9 cellular contexts compared by ENCODE assay signal in the genomic region with DNA sequence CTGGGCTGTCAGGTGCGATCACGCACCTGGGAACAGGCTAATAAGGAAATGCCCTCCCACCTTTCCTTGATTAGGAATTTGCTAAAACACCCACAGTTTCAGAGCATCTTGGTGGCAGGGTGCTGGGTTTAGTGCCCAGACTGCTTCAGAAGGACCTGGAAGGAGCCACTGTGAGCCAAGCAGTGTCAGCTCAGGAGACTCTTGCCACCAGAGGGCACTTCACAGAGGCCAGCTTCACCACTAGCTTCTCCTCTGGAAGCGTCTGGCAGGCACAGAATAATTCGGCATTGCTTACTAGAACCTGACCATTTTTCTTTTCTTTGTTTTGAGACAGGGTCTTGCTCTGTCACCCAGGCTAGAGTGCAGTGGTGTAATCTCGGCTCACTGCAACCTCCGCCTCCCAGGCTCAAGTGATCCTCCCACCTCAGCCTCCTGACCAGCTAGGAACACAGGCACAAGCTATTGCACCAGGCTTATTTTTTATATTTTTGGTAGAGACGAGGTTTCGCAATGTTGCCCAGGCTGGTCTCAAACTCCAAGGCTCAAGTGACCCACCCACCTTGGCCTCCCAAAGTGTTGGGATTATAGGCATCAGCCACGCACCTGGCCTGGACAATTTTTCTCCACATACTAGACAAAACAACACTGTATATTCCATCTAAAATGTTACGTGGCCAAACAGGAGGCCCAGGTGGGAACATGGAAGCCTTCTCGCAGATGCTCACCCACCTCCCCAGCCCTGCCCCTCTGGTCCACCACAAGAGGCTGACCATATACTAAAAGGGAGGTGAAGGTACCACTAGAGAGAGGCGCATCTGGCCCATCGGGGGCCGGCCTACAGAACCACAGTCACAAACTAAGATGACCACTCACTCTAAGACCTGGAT. TPM values are rescaled to one million over a fixed set of nuclear protein-coding genes. Genes with fewer than 3 reads are reported as not detected.
A peak's percentile ranks its signal among the peaks of the same experiment; 100 is the strongest.
DNase-seq lines count a peak whose midpoint lies in the region; ATAC-seq and TF ChIP-seq lines count a peak whose summit lies in the region.
"Had no signal": no experiment of that assay in that cellular context is flagged by ENCODE, and none has a peak within 500 bp of the region (broad histone marks: within the 10 kb centered on the region; RNA-seq: fewer than 3 reads in every experiment).

No MANE protein-coding gene starts in this region.

- no peak overlapping the region for H4K8ac ChIP-seq in mesendoderm (ENCODE audit: low read depth, low read length)

- WGBS in mesendoderm (ENCODE audit: extremely low coverage, insufficient coverage, low lambda C conversion rate), result no CpG with 5 or more reads among the region's 14 CpGs

- H3K27ac Mint-ChIP-seq in Calu3 (ENCODE audit: unreplicated experiment), result no peak overlapping the region

- H3K23ac ChIP-seq in mesendoderm (ENCODE audit: low read length), result no peak overlapping the region

- H3K56ac ChIP-seq in mesendoderm (ENCODE audit: low read length), result no peak overlapping the region

- H3K18ac ChIP-seq in mesendoderm (ENCODE audit: low read length), result no peak overlapping the region

- H3K36me3 Mint-ChIP-seq in Calu3 (ENCODE audit: insufficient read depth, unreplicated experiment), result peaks cover 42% of the 10 kb centered on the region

- no peak overlapping the region for H3K4ac ChIP-seq in mesendoderm (ENCODE audit: low read depth, low read length)

- no peak overlapping the region for H3K4me2 ChIP-seq in mesendoderm (ENCODE audit: low read length)

- H3K27ac ChIP-seq in breast epithelium, result no peak overlapping the region
- H3K27ac ChIP-seq in mesendoderm (ENCODE audit: low read depth, low read length), result no peak overlapping the region

- H3K9me3 ChIP-seq in breast epithelium, result no peaks in the 10 kb centered on the region

- BruUV-seq in Calu3 (replicated peaks; lab: Mats Ljungman, UMichigan), result no TSS peak

- ATAC-seq in HG03521 (IDR thresholded peaks at IDR 0.05; ENCODE audit: unreplicated experiment), result no peak

- no peak for TF ChIP-seq POLR2A in breast epithelium (IDR thresholded peaks at IDR 0.05)

- H3K27me3 ChIP-seq in breast epithelium (no peaks in the 10 kb centered on the region), mesendoderm (ENCODE audit: insufficient read depth, low read length, poor library complexity) (no peaks in the 10 kb centered on the region)

- no peak overlapping the region for H4K5ac ChIP-seq in mesendoderm (ENCODE audit: low read length)

- no peak for DNase-seq in Calu3
- DNase-seq in Kasumi-1 (lab: John Stamatoyannopoulos, UW), result peak; percentile 35 to 67
- peak in 1 of 2 donors; percentile 52 for DNase-seq in breast epithelium (ENCODE audit: low spot score in 2 of 2)
- peak; percentile 62 for DNase-seq in mesendoderm
- no peak for DNase-seq in pons (ENCODE audit: low spot score)
- DNase-seq in COLO829 (ENCODE audit: low spot score), result no peak
- no peak for DNase-seq in NCI-H2081 treated with DMSO at 0.1 percent for 48 hours (lab: John Stamatoyannopoulos, UW)

- H2BK5ac ChIP-seq in mesendoderm (ENCODE audit: low read length), result no peak overlapping the region

- H3K9me3 Mint-ChIP-seq in Calu3 (ENCODE audit: low read depth, unreplicated experiment), result no peaks in the 10 kb centered on the region
- H3K9me3 Mint-ChIP-seq: activated naive CD4-positive, alpha-beta T cell treated with anti-CD3 and anti-CD28 coated beads, Interleukin-2, amount 50 U/mL, for 24 hours had no signal

- H2BK15ac ChIP-seq in mesendoderm (replicated peaks; ENCODE audit: low read depth), result no peak overlapping the region

- H3K79me2 ChIP-seq in mesendoderm (ENCODE audit: control insufficient read depth, insufficient read depth, low read length), result no peaks in the 10 kb centered on the region

- peak; percentile 15 for TF ChIP-seq CTCF in Calu3 (IDR thresholded peaks at IDR 0.05; ENCODE audit: unreplicated experiment)
- peak in 2 of 3 donors; percentile 26 to 35 for TF ChIP-seq CTCF in breast epithelium (IDR thresholded peaks at IDR 0.05)

- no peaks in the 10 kb centered on the region for H3K4me1 Mint-ChIP-seq in Calu3 (ENCODE audit: low read depth, unreplicated experiment)

- H2AK5ac ChIP-seq in mesendoderm (ENCODE audit: low read length), result no peak overlapping the region

- H3K4me1 ChIP-seq in breast epithelium (no peaks in the 10 kb centered on the region), mesendoderm (ENCODE audit: control insufficient read depth, low read depth, low read length) (no peaks in the 10 kb centered on the region)

- no peak overlapping the region for H3K4me3 ChIP-seq in breast epithelium
- H3K4me3 ChIP-seq in mesendoderm (ENCODE audit: low read length), result no peak overlapping the region

- no peaks in the 10 kb centered on the region for H3K79me1 ChIP-seq in mesendoderm (ENCODE audit: low read length)

- H3K36me3 ChIP-seq in breast epithelium (peaks cover 7% of the 10 kb centered on the region), mesendoderm (ENCODE audit: control insufficient read depth, insufficient read depth, low read length) (peaks cover 31% of the 10 kb centered on the region)

- H3K9ac ChIP-seq in mesendoderm (ENCODE audit: low read length), result no peak overlapping the region

- intact Hi-C loops in Calu3 (cut with micrococcal nuclease; ENCODE audit: unreplicated experiment), result no loop called here
- intact Hi-C loops in breast epithelium (cut with DNase I; ENCODE audit: low total_unique reads), result no loop called here

- CTCF ChIA-PET in Calu3 (lab: Charles Lee), result no interaction called here

- H3K27me3 Mint-ChIP-seq in Calu3 (ENCODE audit: unreplicated experiment), result no peaks in the 10 kb centered on the region
- H3K27me3 Mint-ChIP-seq: activated naive CD4-positive, alpha-beta T cell treated with anti-CD3 and anti-CD28 coated beads, Interleukin-2, amount 50 U/mL, for 24 hours had no signal

- H3K4me3 Mint-ChIP-seq in Calu3 (ENCODE audit: low read depth, unreplicated experiment), result no peak overlapping the region
- H3K4me3 Mint-ChIP-seq: activated naive CD4-positive, alpha-beta T cell treated with anti-CD3 and anti-CD28 coated beads, Interleukin-2, amount 50 U/mL, for 24 hours had no signal

- no peak overlapping the region for H2BK120ac ChIP-seq in mesendoderm (ENCODE audit: low read depth, low read length)

RNA-seq across cellular contexts. Expression of a gene that starts 14.1 kb away (rescaled TPM):
- 29.1 and 29.4 TPM in 2 replicates for total RNA-seq in Calu3 (2022)
- total RNA-seq in breast epithelium, result 10 to 100 TPM; 21.2 to 33.1 (median 23.4) TPM
- 61.2 TPM for polyA plus RNA-seq in mesendoderm (2013, experiment 1 of 2)
- polyA plus RNA-seq in mesendoderm (2013, experiment 2 of 2), result 60.6 TPM

RNA-seq across cellular contexts. Expression of a gene that starts 14.2 kb away (rescaled TPM):
- total RNA-seq in Calu3 (2022) (0.80 and 1.1 TPM in 2 replicates), breast epithelium (1 to 10 TPM; 3.8 to 6.9 (median 5.8) TPM)
- polyA plus RNA-seq in mesendoderm (2013, experiment 1 of 2), result 1.2 TPM
- polyA plus RNA-seq in mesendoderm (2013, experiment 2 of 2), result 1.2 TPM

Comparison
In these comparisons a context has a peak if more than half of its experiments do, and no peak if none do; other contexts are left out.
1. DNase-seq: peak in Kasumi-1 (2 of 2) and mesendoderm (single experiment); none in Calu3 (single experiment), pons (single experiment), COLO829 (single experiment) and NCI-H2081 treated with DMSO at 0.1 percent for 48 hours (single experiment).